In the genomic region with DNA sequence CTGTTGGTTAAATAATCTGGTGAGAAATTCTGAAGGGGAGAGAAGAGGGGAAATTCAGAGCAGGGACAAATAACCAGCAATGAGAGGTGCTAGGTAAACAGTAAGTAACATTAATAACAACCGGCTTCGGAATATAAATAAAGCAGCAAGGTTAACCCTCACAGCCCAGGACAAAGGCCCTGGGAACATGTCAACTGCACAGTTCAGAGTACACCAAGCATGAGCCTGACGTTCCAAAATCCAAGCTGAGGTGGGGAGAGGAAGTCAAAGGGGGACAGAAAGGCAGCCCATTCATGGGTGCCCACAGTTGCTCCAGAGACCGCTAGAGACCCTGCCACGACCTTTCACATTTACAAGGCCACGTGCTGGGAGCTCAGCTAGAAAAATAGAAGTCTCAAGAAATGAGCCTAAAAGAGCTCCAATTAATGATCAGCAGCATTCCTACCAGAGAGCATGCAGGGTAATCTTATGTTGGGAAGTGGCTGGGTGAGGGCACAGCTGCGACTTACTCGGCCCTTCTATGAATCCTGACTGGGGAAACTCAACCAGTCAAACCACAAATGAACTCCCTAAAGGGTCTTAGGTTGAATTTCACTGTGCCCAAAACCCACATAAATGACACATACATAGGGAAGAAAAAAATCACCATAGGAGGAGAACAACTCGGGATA, we compare ENCODE assay signal across 1 cellular context.
TF ChIP-seq lines count a peak whose summit lies in the region.

No MANE protein-coding gene starts in this region.

TF ChIP-seq in GM23338, 12 proteins besides CTCF, POLR2A, EP300 and RAD21 (continued from another document):
- TF ChIP-seq, protein P1, sequence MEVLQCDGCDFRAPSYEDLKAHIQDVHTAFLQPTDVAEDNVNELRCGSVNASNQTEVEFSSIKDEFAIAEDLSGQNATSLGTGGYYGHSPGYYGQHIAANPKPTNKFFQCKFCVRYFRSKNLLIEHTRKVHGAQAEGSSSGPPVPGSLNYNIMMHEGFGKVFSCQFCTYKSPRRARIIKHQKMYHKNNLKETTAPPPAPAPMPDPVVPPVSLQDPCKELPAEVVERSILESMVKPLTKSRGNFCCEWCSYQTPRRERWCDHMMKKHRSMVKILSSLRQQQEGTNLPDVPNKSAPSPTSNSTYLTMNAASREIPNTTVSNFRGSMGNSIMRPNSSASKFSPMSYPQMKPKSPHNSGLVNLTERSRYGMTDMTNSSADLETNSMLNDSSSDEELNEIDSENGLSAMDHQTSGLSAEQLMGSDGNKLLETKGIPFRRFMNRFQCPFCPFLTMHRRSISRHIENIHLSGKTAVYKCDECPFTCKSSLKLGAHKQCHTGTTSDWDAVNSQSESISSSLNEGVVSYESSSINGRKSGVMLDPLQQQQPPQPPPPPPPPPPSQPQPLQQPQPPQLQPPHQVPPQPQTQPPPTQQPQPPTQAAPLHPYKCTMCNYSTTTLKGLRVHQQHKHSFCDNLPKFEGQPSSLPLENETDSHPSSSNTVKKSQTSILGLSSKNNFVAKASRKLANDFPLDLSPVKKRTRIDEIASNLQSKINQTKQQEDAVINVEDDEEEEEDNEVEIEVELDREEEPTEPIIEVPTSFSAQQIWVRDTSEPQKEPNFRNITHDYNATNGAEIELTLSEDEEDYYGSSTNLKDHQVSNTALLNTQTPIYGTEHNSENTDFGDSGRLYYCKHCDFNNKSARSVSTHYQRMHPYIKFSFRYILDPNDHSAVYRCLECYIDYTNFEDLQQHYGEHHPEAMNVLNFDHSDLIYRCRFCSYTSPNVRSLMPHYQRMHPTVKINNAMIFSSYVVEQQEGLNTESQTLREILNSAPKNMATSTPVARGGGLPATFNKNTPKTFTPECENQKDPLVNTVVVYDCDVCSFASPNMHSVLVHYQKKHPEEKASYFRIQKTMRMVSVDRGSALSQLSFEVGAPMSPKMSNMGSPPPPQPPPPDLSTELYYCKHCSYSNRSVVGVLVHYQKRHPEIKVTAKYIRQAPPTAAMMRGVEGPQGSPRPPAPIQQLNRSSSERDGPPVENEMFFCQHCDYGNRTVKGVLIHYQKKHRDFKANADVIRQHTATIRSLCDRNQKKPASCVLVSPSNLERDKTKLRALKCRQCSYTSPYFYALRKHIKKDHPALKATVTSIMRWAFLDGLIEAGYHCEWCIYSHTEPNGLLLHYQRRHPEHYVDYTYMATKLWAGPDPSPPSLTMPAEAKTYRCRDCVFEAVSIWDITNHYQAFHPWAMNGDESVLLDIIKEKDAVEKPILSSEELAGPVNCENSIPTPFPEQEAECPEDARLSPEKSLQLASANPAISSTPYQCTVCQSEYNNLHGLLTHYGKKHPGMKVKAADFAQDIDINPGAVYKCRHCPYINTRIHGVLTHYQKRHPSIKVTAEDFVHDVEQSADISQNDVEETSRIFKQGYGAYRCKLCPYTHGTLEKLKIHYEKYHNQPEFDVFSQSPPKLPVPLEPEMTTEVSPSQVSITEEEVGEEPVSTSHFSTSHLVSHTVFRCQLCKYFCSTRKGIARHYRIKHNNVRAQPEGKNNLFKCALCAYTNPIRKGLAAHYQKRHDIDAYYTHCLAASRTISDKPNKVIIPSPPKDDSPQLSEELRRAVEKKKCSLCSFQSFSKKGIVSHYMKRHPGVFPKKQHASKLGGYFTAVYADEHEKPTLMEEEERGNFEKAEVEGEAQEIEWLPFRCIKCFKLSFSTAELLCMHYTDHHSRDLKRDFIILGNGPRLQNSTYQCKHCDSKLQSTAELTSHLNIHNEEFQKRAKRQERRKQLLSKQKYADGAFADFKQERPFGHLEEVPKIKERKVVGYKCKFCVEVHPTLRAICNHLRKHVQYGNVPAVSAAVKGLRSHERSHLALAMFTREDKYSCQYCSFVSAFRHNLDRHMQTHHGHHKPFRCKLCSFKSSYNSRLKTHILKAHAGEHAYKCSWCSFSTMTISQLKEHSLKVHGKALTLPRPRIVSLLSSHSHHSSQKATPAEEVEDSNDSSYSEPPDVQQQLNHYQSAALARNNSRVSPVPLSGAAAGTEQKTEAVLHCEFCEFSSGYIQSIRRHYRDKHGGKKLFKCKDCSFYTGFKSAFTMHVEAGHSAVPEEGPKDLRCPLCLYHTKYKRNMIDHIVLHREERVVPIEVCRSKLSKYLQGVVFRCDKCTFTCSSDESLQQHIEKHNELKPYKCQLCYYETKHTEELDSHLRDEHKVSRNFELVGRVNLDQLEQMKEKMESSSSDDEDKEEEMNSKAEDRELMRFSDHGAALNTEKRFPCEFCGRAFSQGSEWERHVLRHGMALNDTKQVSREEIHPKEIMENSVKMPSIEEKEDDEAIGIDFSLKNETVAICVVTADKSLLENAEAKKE (CRISPR knock-in tag; IDR thresholded peaks at IDR 0.05) = no peak
- TF ChIP-seq NANOG (IDR thresholded peaks at IDR 0.05; ENCODE audit: borderline replicate concordance) = no peak
- TF ChIP-seq, protein P2, sequence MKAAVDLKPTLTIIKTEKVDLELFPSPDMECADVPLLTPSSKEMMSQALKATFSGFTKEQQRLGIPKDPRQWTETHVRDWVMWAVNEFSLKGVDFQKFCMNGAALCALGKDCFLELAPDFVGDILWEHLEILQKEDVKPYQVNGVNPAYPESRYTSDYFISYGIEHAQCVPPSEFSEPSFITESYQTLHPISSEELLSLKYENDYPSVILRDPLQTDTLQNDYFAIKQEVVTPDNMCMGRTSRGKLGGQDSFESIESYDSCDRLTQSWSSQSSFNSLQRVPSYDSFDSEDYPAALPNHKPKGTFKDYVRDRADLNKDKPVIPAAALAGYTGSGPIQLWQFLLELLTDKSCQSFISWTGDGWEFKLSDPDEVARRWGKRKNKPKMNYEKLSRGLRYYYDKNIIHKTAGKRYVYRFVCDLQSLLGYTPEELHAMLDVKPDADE (IDR thresholded peaks at IDR 0.05) = no peak
- TF ChIP-seq, protein P3, sequence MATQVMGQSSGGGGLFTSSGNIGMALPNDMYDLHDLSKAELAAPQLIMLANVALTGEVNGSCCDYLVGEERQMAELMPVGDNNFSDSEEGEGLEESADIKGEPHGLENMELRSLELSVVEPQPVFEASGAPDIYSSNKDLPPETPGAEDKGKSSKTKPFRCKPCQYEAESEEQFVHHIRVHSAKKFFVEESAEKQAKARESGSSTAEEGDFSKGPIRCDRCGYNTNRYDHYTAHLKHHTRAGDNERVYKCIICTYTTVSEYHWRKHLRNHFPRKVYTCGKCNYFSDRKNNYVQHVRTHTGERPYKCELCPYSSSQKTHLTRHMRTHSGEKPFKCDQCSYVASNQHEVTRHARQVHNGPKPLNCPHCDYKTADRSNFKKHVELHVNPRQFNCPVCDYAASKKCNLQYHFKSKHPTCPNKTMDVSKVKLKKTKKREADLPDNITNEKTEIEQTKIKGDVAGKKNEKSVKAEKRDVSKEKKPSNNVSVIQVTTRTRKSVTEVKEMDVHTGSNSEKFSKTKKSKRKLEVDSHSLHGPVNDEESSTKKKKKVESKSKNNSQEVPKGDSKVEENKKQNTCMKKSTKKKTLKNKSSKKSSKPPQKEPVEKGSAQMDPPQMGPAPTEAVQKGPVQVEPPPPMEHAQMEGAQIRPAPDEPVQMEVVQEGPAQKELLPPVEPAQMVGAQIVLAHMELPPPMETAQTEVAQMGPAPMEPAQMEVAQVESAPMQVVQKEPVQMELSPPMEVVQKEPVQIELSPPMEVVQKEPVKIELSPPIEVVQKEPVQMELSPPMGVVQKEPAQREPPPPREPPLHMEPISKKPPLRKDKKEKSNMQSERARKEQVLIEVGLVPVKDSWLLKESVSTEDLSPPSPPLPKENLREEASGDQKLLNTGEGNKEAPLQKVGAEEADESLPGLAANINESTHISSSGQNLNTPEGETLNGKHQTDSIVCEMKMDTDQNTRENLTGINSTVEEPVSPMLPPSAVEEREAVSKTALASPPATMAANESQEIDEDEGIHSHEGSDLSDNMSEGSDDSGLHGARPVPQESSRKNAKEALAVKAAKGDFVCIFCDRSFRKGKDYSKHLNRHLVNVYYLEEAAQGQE (IDR thresholded peaks at IDR 0.05; ENCODE audit: unreplicated experiment) = no peak
